Comparison of ENCODE assay signal across 1 cellular context in genomic region chr15:89799925-89800500, GRCh38.
TF ChIP-seq lines count a peak whose summit lies in the region.

No MANE protein-coding gene starts in this region.

TF ChIP-seq in HepG2, 621 proteins besides CTCF, POLR2A, EP300 and RAD21:
- TF ChIP-seq RBM22 (optimal IDR thresholded peaks at IDR 0.05; ENCODE audit: low read length) (peak; percentile 90), RBFOX2 (IDR thresholded peaks at IDR 0.05; ENCODE audit: low read depth, low read length) (0 out of 2 replicates have a peak, but pooled peaks have one; percentile 23), ZFP36 (IDR thresholded peaks at IDR 0.05; ENCODE audit: borderline replicate concordance, low read depth, low read length, partially characterized antibody) (peak; percentile 16), ZBTB8A (CRISPR knock-in tag; IDR thresholded peaks at IDR 0.05; ENCODE audit: borderline replicate concordance, low read depth) (no peak)
TF ChIP-seq in HepG2: peak in this region for 3.
